8 cellular contexts compared by ENCODE assay signal in genomic region chr12:80936353-80936641, GRCh38. TPM values are rescaled to one million over a fixed set of nuclear protein-coding genes. Genes with fewer than 3 reads are reported as not detected.
DNase-seq lines count a peak whose midpoint lies in the region; ATAC-seq, FAIRE-seq and TF ChIP-seq lines count a peak whose summit lies in the region.

No MANE protein-coding gene starts in this region.

- peaks cover 0 to 8% (median 0%) of the 10 kb centered on the region in 4 donors for H3K27me3 ChIP-seq in pancreas

- H3K4me3 ChIP-seq in pancreas: peak overlapping the region; percentile 44 to 72 (median 54)

- WGBS in pancreas, 2 donors: 2% methylated on average over 11 of the region's 11 CpGs

- ATAC-seq in GM18498 (IDR thresholded peaks at IDR 0.05; ENCODE audit: unreplicated experiment): peak; percentile 0
- no peak for ATAC-seq in pancreas
- no peak for ATAC-seq in HG02623 (IDR thresholded peaks at IDR 0.05; ENCODE audit: unreplicated experiment)
- ATAC-seq in HG02981 (IDR thresholded peaks at IDR 0.05; ENCODE audit: unreplicated experiment): no peak

- peak overlapping the region in 2 of 4 donors; percentile 63 to 64 for H3K27ac ChIP-seq in pancreas

- H3K4me1 ChIP-seq in pancreas: peaks cover 0 to 4% (median 0%) of the 10 kb centered on the region in 3 donors

- H3K9me3 ChIP-seq in pancreas: no peaks in the 10 kb centered on the region

- no peak for FAIRE-seq in pancreas (lab: Jason Lieb, UNC)

- H3K36me3 ChIP-seq in pancreas: no peaks in the 10 kb centered on the region

- DNase-seq in NCI-H345 treated with DMSO at 0.1 percent for 48 hours (lab: John Stamatoyannopoulos, UW; ENCODE audit: unreplicated experiment): peak; percentile 52
- DNase-seq in fibroblast of gingiva (ENCODE audit: low read depth): peak; percentile 39
- DNase-seq in pancreas: no peak
- no peak for DNase-seq in SW 1271 (lab: John Stamatoyannopoulos, UW)
- DNase-seq in SIG-M5 treated with dmso at 0.1 percent for 504 hours (lab: John Stamatoyannopoulos, UW; ENCODE audit: unreplicated experiment): no peak

- intact Hi-C loops in pancreas (cut with DNase I): no loop called here

- no peak for TF ChIP-seq CTCF in pancreas (IDR thresholded peaks at IDR 0.05)

RNA-seq across cellular contexts. Expression of gene LIN7A, which starts 1.4 kb away (rescaled TPM):
- 1 to 10 TPM in 1 of 6 donors, under 1 TPM in 5; 0.12 to 1.5 (median 0.64) TPM for total RNA-seq in pancreas
- polyA plus RNA-seq in pancreas: under 1 TPM; 0.19 to 0.77 TPM

Comparison
In these comparisons a context has a peak if more than half of its experiments do, and no peak if none do; other contexts are left out.
1. DNase-seq: peak in NCI-H345 treated with DMSO at 0.1 percent for 48 hours (single experiment) and fibroblast of gingiva (single experiment); none in pancreas (0 of 6), SW 1271 (0 of 2) and SIG-M5 treated with dmso at 0.1 percent for 504 hours (single experiment).